Comparison of ENCODE assay signal across 4 cellular contexts in the genomic region with DNA sequence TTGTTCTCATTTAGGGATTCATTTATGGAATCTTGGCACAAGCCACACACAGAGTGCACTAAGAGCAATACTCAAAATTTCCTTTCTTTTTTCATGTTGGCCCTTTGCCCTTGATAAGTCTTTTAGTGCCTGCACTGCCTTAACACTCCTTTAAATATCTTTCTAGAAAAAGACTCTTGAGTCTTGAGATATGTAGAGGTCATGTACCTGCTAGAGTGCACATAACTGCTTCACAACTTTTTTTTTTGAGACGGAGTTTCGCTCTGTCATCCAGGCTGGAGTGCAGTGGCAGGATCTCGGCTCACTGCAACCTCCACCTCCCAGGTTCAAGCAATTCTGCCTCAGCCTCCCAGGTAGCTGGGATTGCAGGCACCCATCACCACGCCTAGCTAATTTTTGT. TPM values are rescaled to one million over a fixed set of nuclear protein-coding genes. Genes with fewer than 3 reads are reported as not detected.
DNase-seq lines count a peak whose midpoint lies in the region; ATAC-seq and TF ChIP-seq lines count a peak whose summit lies in the region.
"Not testable (repeated sequence)": the region's sequence is repeated elsewhere in the genome, so short reads cannot be mapped to it uniquely, and the experiment has no call there.

No MANE protein-coding gene starts in this region.

- not testable (repeated sequence) for H3K27me3 ChIP-seq in left lung; lower lobe of right lung (ENCODE audit: low read depth); upper lobe of right lung

- not testable (repeated sequence) for H3K27ac ChIP-seq in left lung, lower lobe of right lung, upper lobe of right lung

- H3K4me1 ChIP-seq in left lung, lower lobe of right lung, upper lobe of right lung: not testable (repeated sequence)

- H3K36me3 ChIP-seq in left lung, lower lobe of right lung, upper lobe of right lung: not testable (repeated sequence)

- intact Hi-C loops in activated CD4-positive, alpha-beta T cell treated with anti-CD3 and anti-CD28 coated beads, Interleukin-2, amount 10 ng/mL, durations not matched to agents 24 days and 14 days (cut with micrococcal nuclease); left lung (cut with DNase I); lower lobe of right lung (cut with DNase I); upper lobe of right lung (cut with DNase I): not testable (repeated sequence)

- H3K36me3 Mint-ChIP-seq in activated CD4-positive, alpha-beta T cell treated with anti-CD3 and anti-CD28 coated beads, Interleukin-2, amount 10 ng/mL, durations not matched to agents 24 days and 14 days (ENCODE audit: low read depth) = not testable (repeated sequence)

- not testable (repeated sequence) for H3K4me3 ChIP-seq in left lung, lower lobe of right lung, upper lobe of right lung

- H3K27me3 Mint-ChIP-seq in activated CD4-positive, alpha-beta T cell treated with anti-CD3 and anti-CD28 coated beads, Interleukin-2, amount 10 ng/mL, durations not matched to agents 24 days and 14 days = peaks cover 14% of the 10 kb centered on the region

- H3K9me3 Mint-ChIP-seq in activated CD4-positive, alpha-beta T cell treated with anti-CD3 and anti-CD28 coated beads, Interleukin-2, amount 10 ng/mL, durations not matched to agents 24 days and 14 days = not testable (repeated sequence)

- not testable (repeated sequence) for H3K4me3 Mint-ChIP-seq in activated CD4-positive, alpha-beta T cell treated with anti-CD3 and anti-CD28 coated beads, Interleukin-2, amount 10 ng/mL, durations not matched to agents 24 days and 14 days

- not testable (repeated sequence) for H3K9me3 ChIP-seq in left lung, lower lobe of right lung, upper lobe of right lung

- not testable (repeated sequence) for H3K27ac Mint-ChIP-seq in activated CD4-positive, alpha-beta T cell treated with anti-CD3 and anti-CD28 coated beads, Interleukin-2, amount 10 ng/mL, durations not matched to agents 24 days and 14 days

- ATAC-seq in left lung = peak; percentile 71
- ATAC-seq in lower lobe of right lung = peak; percentile 33 to 58
- ATAC-seq in upper lobe of right lung = peak; percentile 39

- not testable (repeated sequence) for TF ChIP-seq CTCF in left lung (IDR thresholded peaks at IDR 0.05); lower lobe of right lung (IDR thresholded peaks at IDR 0.05); upper lobe of right lung (IDR thresholded peaks at IDR 0.05)

- peak; percentile 5 for DNase-seq in activated CD4-positive, alpha-beta T cell treated with anti-CD3 and anti-CD28 coated beads, Interleukin-2, amount 10 ng/mL, durations not matched to agents 24 days and 14 days
- not testable (repeated sequence) for DNase-seq in left lung, lower lobe of right lung, upper lobe of right lung

- H3K4me1 Mint-ChIP-seq in activated CD4-positive, alpha-beta T cell treated with anti-CD3 and anti-CD28 coated beads, Interleukin-2, amount 10 ng/mL, durations not matched to agents 24 days and 14 days = not testable (repeated sequence)

RNA-seq across cellular contexts. Expression of gene POC5, which starts 14.3 kb away (rescaled TPM):
- total RNA-seq in activated CD4-positive, alpha-beta T cell treated with anti-CD3 and anti-CD28 coated beads, Interleukin-2, amount 10 ng/mL, durations not matched to agents 24 days and 14 days = 20.8 and 21.3 TPM in 2 replicates
- total RNA-seq in left lung (10 to 100 TPM; 10.7 to 10.9 TPM), lower lobe of right lung (10.7 TPM), upper lobe of right lung (9.1 TPM)
